In genomic region chr1:72281144-72281543, GRCh38 we compare ENCODE assay signal across 9 cellular contexts. TPM values are rescaled to one million over a fixed set of nuclear protein-coding genes. Genes with fewer than 3 reads are reported as not detected.
DNase-seq lines count a peak whose midpoint lies in the region; ATAC-seq, FAIRE-seq and TF ChIP-seq lines count a peak whose summit lies in the region.
"Had no signal": no experiment of that assay in that cellular context is flagged by ENCODE, and none has a peak within 500 bp of the region (broad histone marks: within the 10 kb centered on the region; RNA-seq: fewer than 3 reads in every experiment).

No MANE protein-coding gene starts in this region.

- H3K36me3 Mint-ChIP-seq in natural killer cell treated with Interleukin-12 subunit alpha and Interleukin-12 subunit beta and Interleukin-15 and Interleukin-18, amount 100 ng/mL, for 72 hours: no peaks in the 10 kb centered on the region

- dilution Hi-C loops in endothelial cell of umbilical vein (cut with MboI; ENCODE audit: extremely low pct_ligation_motif_present, low sequenced_read_pairs): no loop called here

- H3K79me2 ChIP-seq in endothelial cell of umbilical vein (ENCODE audit: control insufficient read depth, insufficient read depth, low read length) (peaks cover 42% of the 10 kb centered on the region), MM.1S (ENCODE audit: low read length) (no peaks in the 10 kb centered on the region)

- H3K9ac ChIP-seq in endothelial cell of umbilical vein (replicated peaks; ENCODE audit: extremely low read depth, insufficient read depth, low read length) (peak overlapping the region; percentile 76), MM.1S (ENCODE audit: low read length) (no peak overlapping the region)

- BruUV-seq in endothelial cell of umbilical vein (replicated peaks; lab: Mats Ljungman, UMichigan): TSS peak; percentile 1

- H4K20me1 ChIP-seq in endothelial cell of umbilical vein (replicated peaks; ENCODE audit: control insufficient read depth, extremely low read depth, insufficient read depth, low read length) (no peaks in the 10 kb centered on the region), MM.1S (ENCODE audit: insufficient read depth, low read length) (peaks cover 3% of the 10 kb centered on the region; the same call in 1 of the 2 replicates)

- no peak for ATAC-seq in natural killer cell treated with Interleukin-12 subunit alpha and Interleukin-12 subunit beta and Interleukin-15 and Interleukin-18, amount 100 ng/mL, for 72 hours

- DNase-seq in EL (peak; percentile 40), NCI-H69 (lab: John Stamatoyannopoulos, UW) (peak; percentile 42), endothelial cell of umbilical vein (ENCODE audit: low read depth, low spot score) (peak; percentile 33), retina (peak; percentile 15), GM19240 (ENCODE audit: insufficient read length, low spot score) (no peak), MM.1S (no peak)
- DNase-seq in natural killer cell treated with Interleukin-12 subunit alpha and Interleukin-12 subunit beta and Interleukin-15 and Interleukin-18, amount 100 ng/mL, for 72 hours (ENCODE audit: low spot score): no peak
- no peak for DNase-seq in activated effector memory CD4-positive, alpha-beta T cell treated with anti-CD3 and anti-CD28 coated beads, Interleukin-2, amount 50 U/mL, for 16 hours

- H3K4me1 ChIP-seq in endothelial cell of umbilical vein (ENCODE audit: control insufficient read depth, extremely low read depth, insufficient read depth, low read length) (peaks cover 47% of the 10 kb centered on the region), MM.1S (ENCODE audit: low read length) (peaks cover 8% of the 10 kb centered on the region)

- H3K9me3 ChIP-seq in endothelial cell of umbilical vein (replicated peaks; ENCODE audit: control insufficient read depth, insufficient read depth, low read length) (no peaks in the 10 kb centered on the region), MM.1S (replicated peaks; ENCODE audit: insufficient read depth, low read length) (no peaks in the 10 kb centered on the region)

- FAIRE-seq in endothelial cell of umbilical vein (lab: Jason Lieb, UNC): no peak
- FAIRE-seq: GM18507 had no signal

- H3K4me2 ChIP-seq in endothelial cell of umbilical vein (ENCODE audit: insufficient read depth, low read length): peak overlapping the region; percentile 97
- H3K4me2 ChIP-seq in MM.1S (ENCODE audit: low read depth, low read length): no peak overlapping the region

- H3K4me3 ChIP-seq in endothelial cell of umbilical vein (replicated peaks in 1 of 3; ENCODE audit: insufficient read depth in 1 of 3, low read depth in 1 of 3, low read length in 3 of 3): peak overlapping the region in 2 of 3 experiments; percentile 70 to 91
- no peak overlapping the region for H3K4me3 ChIP-seq in MM.1S (ENCODE audit: low read length)

- H3K9me3 Mint-ChIP-seq in natural killer cell treated with Interleukin-12 subunit alpha and Interleukin-12 subunit beta and Interleukin-15 and Interleukin-18, amount 100 ng/mL, for 72 hours: no peaks in the 10 kb centered on the region

- H3K27me3 ChIP-seq in endothelial cell of umbilical vein (ENCODE audit: control insufficient read depth in 2 of 2, insufficient read depth in 2 of 2, low read length in 2 of 2) (no peaks in the 10 kb centered on the region), MM.1S (replicated peaks; ENCODE audit: insufficient read depth, low read length) (peaks cover 33% of the 10 kb centered on the region)

- no peak for TF ChIP-seq CTCF in endothelial cell of umbilical vein (IDR thresholded peaks at IDR 0.05; ENCODE audit: extremely low read depth in 1 of 2, insufficient read depth in 1 of 2, low read depth in 1 of 2, low read length in 2 of 2)
- no peak for TF ChIP-seq CTCF in MM.1S (IDR thresholded peaks at IDR 0.05; ENCODE audit: low read length)

- no peak overlapping the region for H3K4me3 Mint-ChIP-seq in natural killer cell treated with Interleukin-12 subunit alpha and Interleukin-12 subunit beta and Interleukin-15 and Interleukin-18, amount 100 ng/mL, for 72 hours

- H3K27ac Mint-ChIP-seq in natural killer cell treated with Interleukin-12 subunit alpha and Interleukin-12 subunit beta and Interleukin-15 and Interleukin-18, amount 100 ng/mL, for 72 hours: no peak overlapping the region

- TF ChIP-seq POLR2A in endothelial cell of umbilical vein (IDR thresholded peaks at IDR 0.05; ENCODE audit: low read depth, low read length): no peak

- H3F3A ChIP-seq in MM.1S (ENCODE audit: insufficient read depth, low read length): peaks cover 19% of the 10 kb centered on the region

- H3K9me1 ChIP-seq in endothelial cell of umbilical vein (replicated peaks; ENCODE audit: control insufficient read depth, extremely low read depth, insufficient read depth, low read length): no peaks in the 10 kb centered on the region

- H3K4me1 Mint-ChIP-seq in natural killer cell treated with Interleukin-12 subunit alpha and Interleukin-12 subunit beta and Interleukin-15 and Interleukin-18, amount 100 ng/mL, for 72 hours (ENCODE audit: low read depth in 2 of 2): peaks cover 15 to 16% of the 10 kb centered on the region in 2 donors

- intact Hi-C loops in endothelial cell of umbilical vein (cut with micrococcal nuclease): loop anchor here (5.0 to 10.0 kb wide), 7 partner anchors 156 to 1914 kb away; partner anchors contain the start of genes FPGT and LRRIQ3

- CTCF ChIA-PET in endothelial cell of umbilical vein (lab: Charles Lee): interaction anchor here (0.6 to 2.0 kb wide), 4 partner anchors 11 to 94 kb away, joined by 3 to 8 read pairs (median 4); no protein-coding TSS in a partner anchor

- POLR2A ChIA-PET in endothelial cell of umbilical vein (lab: Charles Lee): no interaction called here

- H3K27ac ChIP-seq in endothelial cell of umbilical vein (ENCODE audit: insufficient read depth, low read depth, low read length) (peak overlapping the region; percentile 40), MM.1S (ENCODE audit: low read length) (no peak overlapping the region)

- peak overlapping the region; percentile 78 for H2AFZ ChIP-seq in endothelial cell of umbilical vein (ENCODE audit: low read depth, low read length)
- H2AFZ ChIP-seq in MM.1S (ENCODE audit: low read length): no peak overlapping the region

- H3K27me3 Mint-ChIP-seq in natural killer cell treated with Interleukin-12 subunit alpha and Interleukin-12 subunit beta and Interleukin-15 and Interleukin-18, amount 100 ng/mL, for 72 hours: peaks cover 3 to 16% of the 10 kb centered on the region in 2 donors

- H3K36me3 ChIP-seq in endothelial cell of umbilical vein (ENCODE audit: control insufficient read depth in 2 of 2, extremely low read depth in 1 of 2, insufficient read depth in 2 of 2, low read length in 2 of 2) (no peaks in the 10 kb centered on the region), MM.1S (replicated peaks; ENCODE audit: insufficient read depth, low read length) (no peaks in the 10 kb centered on the region)

- no peaks in the 10 kb centered on the region for H3K9me2 ChIP-seq in MM.1S (replicated peaks; ENCODE audit: insufficient read depth, low read length)

TF ChIP-seq in endothelial cell of umbilical vein, 7 proteins besides CTCF, POLR2A, EP300 and RAD21:
- no peak for TF ChIP-seq GATA2 (IDR thresholded peaks at IDR 0.05; ENCODE audit: insufficient read depth, insufficient read length, low read depth, low read length)
- TF ChIP-seq FOS (IDR thresholded peaks at IDR 0.05; ENCODE audit: borderline replicate concordance, insufficient read depth, low read length): no peak
- TF ChIP-seq MAX (IDR thresholded peaks at IDR 0.05; ENCODE audit: insufficient read depth, insufficient read length): no peak
- TF ChIP-seq JUN (IDR thresholded peaks at IDR 0.05; ENCODE audit: borderline replicate concordance, insufficient read depth, insufficient read length, low read depth): no peak
- no peak for TF ChIP-seq POLR2AphosphoS5 (IDR thresholded peaks at IDR 0.05; ENCODE audit: insufficient read depth, low read depth, low read length)
- TF ChIP-seq EZH2 (IDR thresholded peaks at IDR 0.05; ENCODE audit: borderline replicate concordance, low read depth, low read length, severe bottlenecking): no peak
- TF ChIP-seq MYC (IDR thresholded peaks at IDR 0.05; ENCODE audit: low read depth, low read length): no peak
TF ChIP-seq in endothelial cell of umbilical vein: peak in this region for 0.

RNA-seq across cellular contexts. Expression of gene NEGR1, which starts 1.2 kb away (rescaled TPM):
- total RNA-seq in endothelial cell of umbilical vein: 20.2 and 21.8 TPM in 2 replicates
- polyA plus RNA-seq in endothelial cell of umbilical vein: 5.2 and 6.8 TPM in 2 replicates
- 5.5 and 6.3 TPM in 2 replicates for polyA plus RNA-seq in endothelial cell of umbilical vein (2011; cell fraction: cytosol; rRNA removed)
- polyA plus RNA-seq in endothelial cell of umbilical vein (2011; cell fraction: nucleus; rRNA removed): 5.4 and 6.8 TPM in 2 replicates
- polyA plus RNA-seq in endothelial cell of umbilical vein (2012): 25.0 and 40.3 TPM in 2 replicates
- polyA minus RNA-seq in endothelial cell of umbilical vein: 53.9 and 59.7 TPM in 2 replicates
- 1.9 TPM for polyA minus RNA-seq in endothelial cell of umbilical vein (2011; cell fraction: cytosol; rRNA and poly(A)+ RNA removed)
- 69.6 and 112 TPM in 2 replicates for polyA minus RNA-seq in endothelial cell of umbilical vein (2011; cell fraction: nucleus; rRNA and poly(A)+ RNA removed)
- total RNA-seq in natural killer cell treated with Interleukin-12 subunit alpha and Interleukin-12 subunit beta and Interleukin-15 and Interleukin-18, amount 100 ng/mL, for 72 hours: not detected

Comparison
In these comparisons a context has a peak if more than half of its experiments do, and no peak if none do; other contexts are left out.
1. DNase-seq: peak in EL (single experiment), NCI-H69 (single experiment), endothelial cell of umbilical vein (single experiment) and retina (single experiment); none in GM19240 (single experiment), natural killer cell treated with Interleukin-12 subunit alpha and Interleukin-12 subunit beta and Interleukin-15 and Interleukin-18, amount 100 ng/mL, for 72 hours (single experiment), activated effector memory CD4-positive, alpha-beta T cell treated with anti-CD3 and anti-CD28 coated beads, Interleukin-2, amount 50 U/mL, for 16 hours (single experiment) and MM.1S (single experiment).
2. RNA of gene NEGR1, which starts 1.2 kb away (total RNA-seq): 20.2 to 21.8 TPM in endothelial cell of umbilical vein; not detected in natural killer cell treated with Interleukin-12 subunit alpha and Interleukin-12 subunit beta and Interleukin-15 and Interleukin-18, amount 100 ng/mL, for 72 hours; every median in the first group is over 10 times any median in the second.